Comparison of ENCODE assay signal across 8 cellular contexts in genomic region chr6:81075974-81076373, GRCh38.
DNase-seq lines count a peak whose midpoint lies in the region; ATAC-seq and TF ChIP-seq lines count a peak whose summit lies in the region.

No MANE protein-coding gene starts in this region.

- no CpG with 5 or more reads among the region's 5 CpGs for WGBS in IMR-90 (ENCODE audit: extremely low coverage in 2 of 2, insufficient read length in 1 of 2), 2 experiments
- 52% methylated on average over 5 of the region's 5 CpGs for WGBS in mammary epithelial cell (ENCODE audit: low coverage, missing lambda C conversion rate)
- whole genome bisulfite sequencing in adrenal gland, 4 donors, result 51 to 58% (median 57%) methylated on average over 5 of the region's 5 CpGs

- H3K4me3 ChIP-seq in IMR-90 (ENCODE audit: insufficient read depth, low read depth, low read length), result no peak overlapping the region
- H3K4me3 ChIP-seq in mammary epithelial cell (replicated peaks in 1 of 3; ENCODE audit: insufficient read depth in 1 of 3, low read depth in 2 of 3, low read length in 3 of 3), result no peak overlapping the region
- no peak overlapping the region for H3K4me3 ChIP-seq in adrenal gland
- H3K4me3 ChIP-seq in gastrocnemius medialis, result no peak overlapping the region

- DNase-seq in ELF-1 (ENCODE audit: low read depth, low spot score), result peak; percentile 41
- peak; percentile 12 for DNase-seq in IMR-90
- DNase-seq in mammary epithelial cell, result no peak
- DNase-seq in myocyte (ENCODE audit: low read depth), result peak; percentile 38
- DNase-seq in NCI-H510A (lab: John Stamatoyannopoulos, UW), result no peak
- DNase-seq in adrenal gland, result no peak
- DNase-seq in activated CD4-positive, CD25-positive, alpha-beta regulatory T cell (lab: John Stamatoyannopoulos, UW), result no peak
- DNase-seq in gastrocnemius medialis, result no peak

- H2AK5ac ChIP-seq in IMR-90 (ENCODE audit: low read depth, low read length), result no peak overlapping the region

- no peak overlapping the region for H3K18ac ChIP-seq in IMR-90 (ENCODE audit: low read depth, low read length)

- H3K23ac ChIP-seq in IMR-90 (ENCODE audit: low read depth, low read length), result no peak overlapping the region

- no peak overlapping the region for H3K14ac ChIP-seq in IMR-90 (replicated peaks; ENCODE audit: low read depth, low read length)

- TF ChIP-seq CTCF in IMR-90 (conservative IDR thresholded peaks at IDR 0.05; ENCODE audit: low read depth, low read length) (peak; percentile 39), mammary epithelial cell (conservative IDR thresholded peaks at IDR 0.05 in 1 of 2, IDR thresholded peaks at IDR 0.05 in 1 of 2; ENCODE audit: extremely low read depth in 1 of 2, insufficient read depth in 1 of 2, low read depth in 1 of 2, low read length in 2 of 2) (peak; percentile 22 to 56), adrenal gland (IDR thresholded peaks at IDR 0.05) (peak in 2 of 6 experiments; percentile 4 to 28), gastrocnemius medialis (IDR thresholded peaks at IDR 0.05 in 4 of 5, conservative IDR thresholded peaks at IDR 0.05 in 1 of 5) (no peak)

- POLR2A ChIA-PET in IMR-90 (lab: Charles Lee; ENCODE audit: unreplicated experiment), result no interaction called here

- H3K4me2 ChIP-seq in IMR-90 (ENCODE audit: low read depth, low read length), result no peak overlapping the region
- no peak overlapping the region for H3K4me2 ChIP-seq in mammary epithelial cell (ENCODE audit: insufficient read depth, low read depth, low read length)

- TF ChIP-seq RAD21 in IMR-90 (IDR thresholded peaks at IDR 0.05; ENCODE audit: low read length), result peak; percentile 32; the same call in 1 of the 2 replicates

- no peak overlapping the region for H2BK20ac ChIP-seq in IMR-90 (ENCODE audit: low read depth, low read length)

- peak; percentile 35; the same call in 1 of the 2 replicates for ATAC-seq in IMR-90 (ENCODE audit: low read depth)
- ATAC-seq in gastrocnemius medialis, result no peak

- no peaks in the 10 kb centered on the region for H3K79me2 ChIP-seq in mammary epithelial cell (ENCODE audit: insufficient read depth, low read length)

- H4K5ac ChIP-seq in IMR-90 (ENCODE audit: low read depth, low read length), result no peak overlapping the region

- no peak overlapping the region for H3K4ac ChIP-seq in IMR-90 (ENCODE audit: low read depth, low read length)

- no peaks in the 10 kb centered on the region for H3K9me1 ChIP-seq in IMR-90 (ENCODE audit: insufficient read depth, low read length)

- TF ChIP-seq POLR2A in IMR-90 (IDR thresholded peaks at IDR 0.05; ENCODE audit: low read depth, low read length), result no peak
- TF ChIP-seq POLR2A in adrenal gland (IDR thresholded peaks at IDR 0.05), result no peak
- TF ChIP-seq POLR2A in gastrocnemius medialis (IDR thresholded peaks at IDR 0.05), result no peak

- H3K36me3 ChIP-seq in IMR-90 (ENCODE audit: control insufficient read depth, insufficient read depth, low read length) (no peaks in the 10 kb centered on the region), mammary epithelial cell (ENCODE audit: insufficient read depth, low read length) (no peaks in the 10 kb centered on the region), adrenal gland (replicated peaks in 1 of 2) (no peaks in the 10 kb centered on the region), gastrocnemius medialis (no peaks in the 10 kb centered on the region)

- no peak overlapping the region for H3K56ac ChIP-seq in IMR-90 (ENCODE audit: extremely low read depth, insufficient read depth, low read length)

- in situ Hi-C loops in IMR-90 (cut with MboI; ENCODE audit: low sequenced_read_pairs), result no loop called here
- in situ Hi-C loops in mammary epithelial cell (cut with MboI; ENCODE audit: low sequenced_read_pairs in 2 of 2), result no loop called here
- in situ Hi-C loops in gastrocnemius medialis (cut with MboI; ENCODE audit: low sequenced_read_pairs in 4 of 4), result no loop called here

- intact Hi-C loops in IMR-90 (cut with micrococcal nuclease), result loop anchor here (5.0 kb wide), 2 partner anchors 469 to 864 kb away; no protein-coding TSS in a partner anchor
- intact Hi-C loops in mammary epithelial cell (cut with micrococcal nuclease), result no loop called here
- intact Hi-C loops in adrenal gland (cut with DNase I), result no loop called here
- intact Hi-C loops in gastrocnemius medialis (cut with DNase I; ENCODE audit: low total_unique reads), result no loop called here

- no peaks in the 10 kb centered on the region for H3K4me1 ChIP-seq in IMR-90 (ENCODE audit: control insufficient read depth, insufficient read depth, low read length)
- H3K4me1 ChIP-seq in mammary epithelial cell (ENCODE audit: insufficient read depth, low read length), result no peaks in the 10 kb centered on the region
- H3K4me1 ChIP-seq in adrenal gland (replicated peaks in 1 of 2), result no peaks in the 10 kb centered on the region
- H3K4me1 ChIP-seq in gastrocnemius medialis, result no peaks in the 10 kb centered on the region

- no peaks in the 10 kb centered on the region for H3K79me1 ChIP-seq in IMR-90 (ENCODE audit: low read depth in 1 of 2, low read length in 2 of 2)

- no peak overlapping the region for H4K91ac ChIP-seq in IMR-90 (ENCODE audit: insufficient read depth, low read depth, low read length)

- H4K20me1 ChIP-seq in IMR-90 (ENCODE audit: insufficient read depth, low read length) (no peaks in the 10 kb centered on the region), mammary epithelial cell (ENCODE audit: insufficient read depth, low read length) (no peaks in the 10 kb centered on the region)

- H2BK15ac ChIP-seq in IMR-90 (ENCODE audit: low read depth, low read length), result no peak overlapping the region

- no peak overlapping the region for H3K9ac ChIP-seq in IMR-90 (ENCODE audit: low read depth, low read length)
- H3K9ac ChIP-seq in mammary epithelial cell (ENCODE audit: insufficient read depth, low read length), result no peak overlapping the region

- H3K27me3 ChIP-seq in IMR-90 (ENCODE audit: control insufficient read depth, insufficient read depth, low read length) (no peaks in the 10 kb centered on the region), mammary epithelial cell (ENCODE audit: insufficient read depth, low read length) (no peaks in the 10 kb centered on the region), adrenal gland (no peaks in the 10 kb centered on the region), gastrocnemius medialis (no peaks in the 10 kb centered on the region)

- H3K27ac ChIP-seq in IMR-90 (ENCODE audit: insufficient read depth, low read length) (no peak overlapping the region), mammary epithelial cell (ENCODE audit: insufficient read depth, low read depth, low read length) (no peak overlapping the region), adrenal gland (no peak overlapping the region), gastrocnemius medialis (no peak overlapping the region)

- no peak overlapping the region for H2BK5ac ChIP-seq in IMR-90 (ENCODE audit: low read depth, low read length, poor library complexity, severe bottlenecking)

- no peak overlapping the region for H4K8ac ChIP-seq in IMR-90 (ENCODE audit: low read depth in 2 of 2, low read length in 2 of 2)

- no peak overlapping the region for H2BK120ac ChIP-seq in IMR-90 (ENCODE audit: low read depth, low read length)

- dilution Hi-C loops in IMR-90 (cut with HindIII; ENCODE audit: low sequenced_read_pairs, unreplicated experiment) (no loop called here), mammary epithelial cell (cut with HindIII; ENCODE audit: low sequenced_read_pairs) (no loop called here)

- H3K9me3 ChIP-seq in IMR-90 (ENCODE audit: control insufficient read depth, insufficient read depth, low read length) (no peaks in the 10 kb centered on the region), mammary epithelial cell (replicated peaks; ENCODE audit: insufficient read depth, low read length) (no peaks in the 10 kb centered on the region), adrenal gland (replicated peaks in 1 of 3) (no peaks in the 10 kb centered on the region), gastrocnemius medialis (no peaks in the 10 kb centered on the region)

- H2AK9ac ChIP-seq in IMR-90 (replicated peaks; ENCODE audit: low read depth, low read length, poor library complexity), result no peak overlapping the region

- BruUV-seq in IMR-90 (replicated peaks; lab: Mats Ljungman, UMichigan) (no TSS peak), mammary epithelial cell (replicated peaks; lab: Mats Ljungman, UMichigan) (no TSS peak)

- H2AFZ ChIP-seq in IMR-90 (replicated peaks; ENCODE audit: low read length, poor library complexity) (peak overlapping the region; percentile 25), mammary epithelial cell (ENCODE audit: low read depth, low read length) (no peak overlapping the region)

- CTCF ChIA-PET in IMR-90 (lab: Yijun Ruan, JAX), result interaction anchor here (0.6 to 1.4 kb wide), 7 partner anchors 10 to 846 kb away, joined by 3 to 4 read pairs (median 3); no protein-coding TSS in a partner anchor
- CTCF ChIA-PET in mammary epithelial cell (lab: Charles Lee; ENCODE audit: low non-redundant PET), result no interaction called here

TF ChIP-seq in IMR-90, 13 proteins besides CTCF, POLR2A, EP300 and RAD21 (continues in another document):
- TF ChIP-seq USF2 (IDR thresholded peaks at IDR 0.05; ENCODE audit: low read depth, low read length) (no peak), RFX5 (IDR thresholded peaks at IDR 0.05; ENCODE audit: low read depth, low read length) (no peak), RCOR1 (IDR thresholded peaks at IDR 0.05; ENCODE audit: insufficient replicate concordance, low read length) (no peak), SMC3 (IDR thresholded peaks at IDR 0.05; ENCODE audit: low read depth, low read length) (no peak), MXI1 (IDR thresholded peaks at IDR 0.05; ENCODE audit: borderline replicate concordance, low read depth, low read length) (no peak), MAZ (IDR thresholded peaks at IDR 0.05; ENCODE audit: borderline replicate concordance, low read depth, low read length) (no peak), MAFK (IDR thresholded peaks at IDR 0.05; ENCODE audit: low read depth, low read length) (no peak), CHD1 (IDR thresholded peaks at IDR 0.05; ENCODE audit: low read depth, low read length) (no peak), CEBPB (IDR thresholded peaks at IDR 0.05; ENCODE audit: low read depth, low read length) (no peak), BHLHE40 (IDR thresholded peaks at IDR 0.05; ENCODE audit: low read depth, low read length) (no peak), FOS (IDR thresholded peaks at IDR 0.05; ENCODE audit: low read depth, low read length) (no peak)

Comparison
In these comparisons a context has a peak if more than half of its experiments do, and no peak if none do; other contexts are left out.
1. DNase-seq: peak in ELF-1 (single experiment), IMR-90 (single experiment) and myocyte (single experiment); none in mammary epithelial cell (single experiment), NCI-H510A (single experiment), adrenal gland (0 of 7), activated CD4-positive, CD25-positive, alpha-beta regulatory T cell (0 of 4) and gastrocnemius medialis (0 of 2).
2. CTCF ChIP-seq: peak in IMR-90 (single experiment) and mammary epithelial cell (2 of 2); none in gastrocnemius medialis (0 of 5).